12 cellular contexts compared by ENCODE assay signal in the genomic region with DNA sequence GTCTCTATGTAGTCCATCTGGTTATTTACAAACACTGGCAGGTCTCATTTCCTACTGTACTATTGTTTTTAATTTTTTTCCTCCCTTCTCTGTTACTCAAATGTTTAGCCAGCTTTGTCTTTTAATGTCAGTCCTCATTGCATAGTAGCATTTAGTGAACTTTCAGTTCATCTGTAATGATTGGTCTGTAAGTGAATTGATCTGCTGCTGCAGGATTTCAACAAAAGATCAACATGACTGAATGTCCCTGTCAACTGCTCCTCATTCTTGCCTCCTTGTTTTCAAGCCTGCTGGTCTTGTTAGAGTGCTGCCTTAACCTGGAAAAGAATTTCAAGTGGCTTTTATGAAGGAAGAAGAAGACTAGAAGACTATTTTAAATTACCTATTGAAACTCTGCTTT. TPM values are rescaled to one million over a fixed set of nuclear protein-coding genes. Genes with fewer than 3 reads are reported as not detected.
"Had no signal": no experiment of that assay in that cellular context is flagged by ENCODE, and none has a peak within 500 bp of the region (broad histone marks: within the 10 kb centered on the region; RNA-seq: fewer than 3 reads in every experiment).

No MANE protein-coding gene starts in this region.

- H3K36me3 ChIP-seq: HAP-1 had no signal

- DNase-seq: GM23248, GOT3, H7, H9, HCEC 1CT, HFFc6 had no signal

- H3K4me3 ChIP-seq: GM23248, GM23338, HAP-1 had no signal

- H3K9ac ChIP-seq: GM23248 had no signal

- FAIRE-seq: H1, H54 had no signal

- H2AFZ ChIP-seq: GM23248, GM23338 had no signal

- H3K27ac ChIP-seq: GM23248 had no signal

- H3K4me1 ChIP-seq: HAP-1 had no signal

- H3K4me2 ChIP-seq: GM23338 had no signal

- ATAC-seq: GM23338, HCT116 had no signal

RNA-seq across cellular contexts. Expression of a gene that starts 19.3 kb away (rescaled TPM):
- total RNA-seq: GM23248, H4, HFFc6 had no signal
- polyA plus RNA-seq: GM23248, GM23338 had no signal
